Comparison of ENCODE assay signal across 8 cellular contexts in genomic region chr1:205456868-205457724, GRCh38. TPM values are rescaled to one million over a fixed set of nuclear protein-coding genes. Genes with fewer than 3 reads are reported as not detected.
DNase-seq lines count a peak whose midpoint lies in the region; ATAC-seq, FAIRE-seq and TF ChIP-seq lines count a peak whose summit lies in the region.

No MANE protein-coding gene starts in this region.

- H3K27ac Mint-ChIP-seq in activated naive CD8-positive, alpha-beta T cell treated with anti-CD3 and anti-CD28 coated beads, Interleukin-2, amount 50 U/mL, for 24 hours: no peak overlapping the region
- H3K27ac Mint-ChIP-seq in natural killer cell: no peak overlapping the region

- H3K9me3 Mint-ChIP-seq in activated naive CD8-positive, alpha-beta T cell treated with anti-CD3 and anti-CD28 coated beads, Interleukin-2, amount 50 U/mL, for 24 hours: no peaks in the 10 kb centered on the region
- no peaks in the 10 kb centered on the region for H3K9me3 Mint-ChIP-seq in natural killer cell

- POLR2A ChIA-PET in RWPE1 (lab: Yijun Ruan, JAX; ENCODE audit: low non-redundant PET): no interaction called here

- FAIRE-seq in D721Med (lab: Jason Lieb, UNC): no peak

- CTCF ChIA-PET in RWPE1 (lab: Yijun Ruan, JAX): interaction anchor here (0.6 to 3.6 kb wide), 10 partner anchors 17 to 365 kb away, joined by 3 to 27 read pairs (median 3); no protein-coding TSS in a partner anchor

- peak overlapping the region; percentile 73 for H3K4me3 Mint-ChIP-seq in activated naive CD8-positive, alpha-beta T cell treated with anti-CD3 and anti-CD28 coated beads, Interleukin-2, amount 50 U/mL, for 24 hours
- H3K4me3 Mint-ChIP-seq in natural killer cell: peak overlapping the region; percentile 76

- TF ChIP-seq CTCF in D721Med (IDR thresholded peaks at IDR 0.05; ENCODE audit: insufficient read depth, missing control alignments) (no peak), natural killer cell (IDR thresholded peaks at IDR 0.05) (no peak), RWPE1 (conservative IDR thresholded peaks at IDR 0.05; ENCODE audit: low read depth) (no peak)

- ATAC-seq in activated naive CD8-positive, alpha-beta T cell treated with anti-CD3 and anti-CD28 coated beads, Interleukin-2, amount 50 U/mL, for 24 hours: no peak
- ATAC-seq in natural killer cell (peak in 2 of 3 donors; percentile 40 to 53), left lobe of liver (no peak)

- no peaks in the 10 kb centered on the region for H3K36me3 Mint-ChIP-seq in activated naive CD8-positive, alpha-beta T cell treated with anti-CD3 and anti-CD28 coated beads, Interleukin-2, amount 50 U/mL, for 24 hours (ENCODE audit: low read depth)
- no peaks in the 10 kb centered on the region for H3K36me3 Mint-ChIP-seq in natural killer cell

- peak; percentile 98 for DNase-seq in D721Med (ENCODE audit: insufficient read length, low spot score)
- DNase-seq in NCI-H146 treated with DMSO at 0.1 percent for 48 hours (lab: John Stamatoyannopoulos, UW; ENCODE audit: unreplicated experiment): peak; percentile 63
- DNase-seq in activated naive CD8-positive, alpha-beta T cell treated with anti-CD3 and anti-CD28 coated beads, Interleukin-2, amount 50 U/mL, for 24 hours: no peak
- no peak for DNase-seq in natural killer cell
- DNase-seq in HCEC 1CT: no peak
- no peak for DNase-seq in left lobe of liver (ENCODE audit: low spot score)
- no peak for DNase-seq in midbrain (lab: John Stamatoyannopoulos, UW)
- DNase-seq in RWPE1 (ENCODE audit: low spot score): no peak

- H3K27me3 Mint-ChIP-seq in activated naive CD8-positive, alpha-beta T cell treated with anti-CD3 and anti-CD28 coated beads, Interleukin-2, amount 50 U/mL, for 24 hours: peaks cover 73% of the 10 kb centered on the region
- peaks cover 63 to 67% of the 10 kb centered on the region in 2 donors for H3K27me3 Mint-ChIP-seq in natural killer cell (ENCODE audit: low read depth in 2 of 2)

- peaks cover 11% of the 10 kb centered on the region for H3K4me1 Mint-ChIP-seq in activated naive CD8-positive, alpha-beta T cell treated with anti-CD3 and anti-CD28 coated beads, Interleukin-2, amount 50 U/mL, for 24 hours
- H3K4me1 Mint-ChIP-seq in natural killer cell: peaks cover 16 to 20% of the 10 kb centered on the region in 2 donors

- H3K27ac ChIP-seq in RWPE1: no peak overlapping the region

- intact Hi-C loops in natural killer cell (cut with micrococcal nuclease): no loop called here

RNA-seq across cellular contexts. Expression of gene BLACAT1, which starts 1.3 kb away (rescaled TPM):
- under 1 TPM in 2 of 3 donors, not detected in 1; 0.09 to 0.13 TPM for total RNA-seq in natural killer cell
- total RNA-seq in left lobe of liver: 0.08 TPM

RNA-seq across cellular contexts. Expression of gene LEMD1, which starts 35.2 kb away (rescaled TPM):
- not detected for total RNA-seq in natural killer cell
- not detected for total RNA-seq in left lobe of liver

RNA-seq across cellular contexts. Expression of gene CDK18, which starts 47.4 kb away (rescaled TPM):
- total RNA-seq in natural killer cell (1 to 10 TPM; 1.9 to 5.3 (median 4.0) TPM), left lobe of liver (8.8 TPM)

Comparison
In these comparisons a context has a peak if more than half of its experiments do, and no peak if none do; other contexts are left out.
1. DNase-seq: peak in D721Med (single experiment) and NCI-H146 treated with DMSO at 0.1 percent for 48 hours (single experiment); none in activated naive CD8-positive, alpha-beta T cell treated with anti-CD3 and anti-CD28 coated beads, Interleukin-2, amount 50 U/mL, for 24 hours (single experiment), natural killer cell (single experiment), HCEC 1CT (single experiment), left lobe of liver (single experiment), midbrain (single experiment) and RWPE1 (single experiment).
2. ATAC-seq: peak in natural killer cell (2 of 3); none in activated naive CD8-positive, alpha-beta T cell treated with anti-CD3 and anti-CD28 coated beads, Interleukin-2, amount 50 U/mL, for 24 hours (single experiment) and left lobe of liver (single experiment).